8 cellular contexts compared by ENCODE assay signal in genomic region chr2:9703701-9704221, GRCh38.
DNase-seq lines count a peak whose midpoint lies in the region; ATAC-seq and TF ChIP-seq lines count a peak whose summit lies in the region.

No MANE protein-coding gene starts in this region.

- H3K36me3 ChIP-seq in upper lobe of left lung, result no peaks in the 10 kb centered on the region

- H3K27me3 Mint-ChIP-seq in T-helper 1 cell treated with Interleukin-12 subunit alpha and Interleukin-12 subunit beta and Interleukin-4 antibody, amounts not matched to agents 30 μg/mL and 1 μg/mL, for 36 hours (ENCODE audit: low read depth), result no peaks in the 10 kb centered on the region

- DNase-seq in activated gamma-delta T cell treated with Interleukin-2 at 50 U/mL for 16 hours, result peak; percentile 20
- DNase-seq in activated gamma-delta T cell (lab: John Stamatoyannopoulos, UW), result no peak
- DNase-seq in fibroblast of villous mesenchyme (ENCODE audit: low read depth), result peak; percentile 99
- peak in 1 of 2 donors; percentile 79 for DNase-seq in upper lobe of left lung
- DNase-seq in NCI-H187 (lab: John Stamatoyannopoulos, UW), result no peak
- DNase-seq in NCI-H2107 treated with DMSO at 0.1 percent for 48 hours (lab: John Stamatoyannopoulos, UW; ENCODE audit: unreplicated experiment), result no peak

- peaks cover 2% of the 10 kb centered on the region for H3K36me3 Mint-ChIP-seq in T-helper 1 cell treated with Interleukin-12 subunit alpha and Interleukin-12 subunit beta and Interleukin-4 antibody, amounts not matched to agents 30 μg/mL and 1 μg/mL, for 36 hours (ENCODE audit: low read depth)

- TF ChIP-seq CTCF in fibroblast of villous mesenchyme (IDR thresholded peaks at IDR 0.05; ENCODE audit: insufficient read depth, low read depth, low read length) (peak; percentile 26), upper lobe of left lung (IDR thresholded peaks at IDR 0.05) (peak in 1 of 6 experiments; percentile 9)

- 55 to 66% methylated on average over 3 of the region's 3 CpGs for WGBS in upper lobe of left lung, 2 donors

- no peak for TF ChIP-seq EP300 in upper lobe of left lung (IDR thresholded peaks at IDR 0.05)

- peak overlapping the region; percentile 77 for H3K27ac Mint-ChIP-seq in T-helper 1 cell treated with Interleukin-12 subunit alpha and Interleukin-12 subunit beta and Interleukin-4 antibody, amounts not matched to agents 30 μg/mL and 1 μg/mL, for 36 hours

- no peak overlapping the region for H3K4me3 ChIP-seq in fibroblast of villous mesenchyme (ENCODE audit: low read depth, low read length)
- H3K4me3 ChIP-seq in upper lobe of left lung, result no peak overlapping the region

- H3K9me3 ChIP-seq in upper lobe of left lung, result no peaks in the 10 kb centered on the region

- peaks cover 37% of the 10 kb centered on the region for H3K4me1 Mint-ChIP-seq in T-helper 1 cell treated with Interleukin-12 subunit alpha and Interleukin-12 subunit beta and Interleukin-4 antibody, amounts not matched to agents 30 μg/mL and 1 μg/mL, for 36 hours (ENCODE audit: low read depth)

- no peaks in the 10 kb centered on the region for H3K27me3 ChIP-seq in upper lobe of left lung

- ATAC-seq in upper lobe of left lung (ENCODE audit: low FRiP score in 2 of 2), result peak; percentile 70 to 77
- no peak for ATAC-seq in HG02610 (IDR thresholded peaks at IDR 0.05; ENCODE audit: unreplicated experiment)

- H3K4me1 ChIP-seq in upper lobe of left lung, result peaks cover 0 to 15% (median 11%) of the 10 kb centered on the region in 4 donors

- H3K27ac ChIP-seq in upper lobe of left lung, result no peak overlapping the region

- H3K9me3 Mint-ChIP-seq in T-helper 1 cell treated with Interleukin-12 subunit alpha and Interleukin-12 subunit beta and Interleukin-4 antibody, amounts not matched to agents 30 μg/mL and 1 μg/mL, for 36 hours, result peaks cover 4% of the 10 kb centered on the region

- H3K4me3 Mint-ChIP-seq in T-helper 1 cell treated with Interleukin-12 subunit alpha and Interleukin-12 subunit beta and Interleukin-4 antibody, amounts not matched to agents 30 μg/mL and 1 μg/mL, for 36 hours, result no peak overlapping the region

- no peak for TF ChIP-seq POLR2A in upper lobe of left lung (IDR thresholded peaks at IDR 0.05)

Comparison
In these comparisons a context has a peak if more than half of its experiments do, and no peak if none do; other contexts are left out.
1. DNase-seq: peak in activated gamma-delta T cell treated with Interleukin-2 at 50 U/mL for 16 hours (single experiment) and fibroblast of villous mesenchyme (single experiment); none in activated gamma-delta T cell (single experiment), NCI-H187 (0 of 2) and NCI-H2107 treated with DMSO at 0.1 percent for 48 hours (single experiment).